20 cellular contexts compared by ENCODE assay signal in the genomic region with DNA sequence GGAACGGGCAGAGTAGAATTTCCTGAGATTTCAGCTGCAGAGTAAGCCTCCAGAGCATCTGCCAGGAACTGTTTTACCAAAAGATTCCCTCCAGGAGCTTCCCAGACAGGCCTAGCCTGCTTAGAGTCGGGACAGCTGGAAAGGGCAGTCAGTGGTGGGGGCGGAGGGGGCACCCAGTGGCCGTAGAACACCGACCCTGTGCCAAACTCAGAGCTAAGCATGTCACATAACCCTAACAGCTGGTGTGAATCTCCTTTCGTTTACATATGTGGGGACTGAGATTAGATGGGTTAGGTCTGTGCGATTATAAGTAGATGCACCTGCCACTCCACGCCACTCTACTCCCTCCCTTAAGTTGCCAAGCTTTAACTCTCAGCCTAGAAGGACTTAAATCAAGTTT.
DNase-seq lines count a peak whose midpoint lies in the region; ATAC-seq lines count a peak whose summit lies in the region.
"Had no signal": no experiment of that assay in that cellular context is flagged by ENCODE, and none has a peak within 500 bp of the region (broad histone marks: within the 10 kb centered on the region; RNA-seq: fewer than 3 reads in every experiment).

No MANE protein-coding gene starts in this region.

- no peak for ATAC-seq in HG03139 (IDR thresholded peaks at IDR 0.05; ENCODE audit: unreplicated experiment)
- ATAC-seq in GM19324 (IDR thresholded peaks at IDR 0.05; ENCODE audit: low FRiP score, unreplicated experiment): no peak
- ATAC-seq: T-cell had no signal

- DNase-seq in NCI-H187 treated with DMSO at 0.1 percent for 48 hours (lab: John Stamatoyannopoulos, UW): peak; percentile 5
- no peak for DNase-seq in NCI-H187 (lab: John Stamatoyannopoulos, UW)
- DNase-seq in DMS79 (lab: John Stamatoyannopoulos, UW): peak; percentile 54
- peak; percentile 62 to 84 for DNase-seq in NCI-H524 (lab: John Stamatoyannopoulos, UW)
- DNase-seq in myocyte (ENCODE audit: low read depth): peak; percentile 78
- DNase-seq in HuH-7 (ENCODE audit: low spot score): no peak
- DNase-seq: 8988T; activated CD4-positive, alpha-beta T cell treated with anti-CD3 and anti-CD28 coated beads, Interleukin-2, amount 10 ng/mL, durations not matched to agents 24 days and 14 days; activated naive CD8-positive, alpha-beta T cell treated with anti-CD3 and anti-CD28 coated beads, Interleukin-2, amount 10 ng/mL, durations not matched to agents 7 days and 5 days; activated T-cell treated with anti-CD3 and anti-CD28 coated beads, Interleukin-2, amount 50 U/mL, for 24 hours; aorta; CD4-positive, alpha-beta T cell; NCI-H1436; NCI-H2227 treated with DMSO at 0.1 percent for 48 hours; nephron progenitor cell; OCI-M1; stimulated activated naive CD4-positive, alpha-beta T cell; T-cell had no signal

Comparison
In these comparisons a context has a peak if more than half of its experiments do, and no peak if none do; other contexts are left out.
1. DNase-seq: peak in NCI-H187 treated with DMSO at 0.1 percent for 48 hours (single experiment), DMS79 (single experiment), NCI-H524 (2 of 2) and myocyte (single experiment); none in NCI-H187 (0 of 2) and HuH-7 (single experiment).